Comparison of ENCODE assay signal across 12 cellular contexts in genomic region chr1:175597969-175598765, GRCh38.
DNase-seq lines count a peak whose midpoint lies in the region; ATAC-seq and TF ChIP-seq lines count a peak whose summit lies in the region.
"Had no signal": no experiment of that assay in that cellular context is flagged by ENCODE, and none has a peak within 500 bp of the region (broad histone marks: within the 10 kb centered on the region; RNA-seq: fewer than 3 reads in every experiment).

No MANE protein-coding gene starts in this region.

- DNase-seq in RWPE2 (ENCODE audit: low spot score) (no peak), nephron progenitor cell (no peak), Right ventricle myocardium superior (no peak), NOMO-1 treated with DMSO at 0.1 percent for 48 hours (lab: John Stamatoyannopoulos, UW; ENCODE audit: unreplicated experiment) (no peak), COLO668 (lab: John Stamatoyannopoulos, UW; ENCODE audit: unreplicated experiment) (no peak), ACHN (no peak)
- DNase-seq: DND-41; hippocampal formation; stimulated activated CD8-positive, alpha-beta memory T cell treated with anti-CD3 and anti-CD28 coated beads, Interleukin-4, amount 100 ng/mL, for 48 hours had no signal

- in situ Hi-C loops in ACHN (cut with HindIII; ENCODE audit: low pct_ligation_motif_present, low pct_unique_long_range_greater_than_20kb, low sequenced_read_pairs): no loop called here

- H3K27me3 Mint-ChIP-seq in nephron progenitor cell (ENCODE audit: low read depth, poor library complexity): peaks cover 83% of the 10 kb centered on the region

- H3K27me3 ChIP-seq in RWPE2 (ENCODE audit: insufficient read depth, poor library complexity, severe bottlenecking): peaks cover 4% of the 10 kb centered on the region

- H3K36me3 ChIP-seq in RWPE2 (ENCODE audit: low read depth): no peaks in the 10 kb centered on the region

- intact Hi-C loops in Right ventricle myocardium superior (cut with DNase I): no loop called here

- no peaks in the 10 kb centered on the region for H3K9me3 ChIP-seq in RWPE2 (ENCODE audit: severe bottlenecking)

- no peaks in the 10 kb centered on the region for H3K9me3 Mint-ChIP-seq in nephron progenitor cell

- TF ChIP-seq CTCF in RWPE2 (IDR thresholded peaks at IDR 0.05; ENCODE audit: poor library complexity, severe bottlenecking) (no peak), nephron progenitor cell (IDR thresholded peaks at IDR 0.05) (no peak)

- H3K4me1 Mint-ChIP-seq in nephron progenitor cell: peaks cover 18% of the 10 kb centered on the region

- H3K27ac ChIP-seq in RWPE2 (ENCODE audit: poor library complexity, severe bottlenecking): peak overlapping the region; percentile 27
- H3K27ac ChIP-seq: parathyroid adenoma had no signal

- ATAC-seq in GM18519 (IDR thresholded peaks at IDR 0.05; ENCODE audit: low FRiP score, unreplicated experiment): peak; percentile 35
- peak; percentile 64 for ATAC-seq in HG02642 (IDR thresholded peaks at IDR 0.05; ENCODE audit: poor library complexity, unreplicated experiment)
- peak; percentile 82 for ATAC-seq in RWPE2 (ENCODE audit: low read depth)
- ATAC-seq in Right ventricle myocardium superior (ENCODE audit: poor library complexity): no peak

- H3K4me1 ChIP-seq in RWPE2 (ENCODE audit: insufficient read depth, poor library complexity, severe bottlenecking): no peaks in the 10 kb centered on the region
- H3K4me1 ChIP-seq: parathyroid adenoma had no signal

- no peak overlapping the region for H3K27ac Mint-ChIP-seq in nephron progenitor cell

- no peaks in the 10 kb centered on the region for H3K36me3 Mint-ChIP-seq in nephron progenitor cell (ENCODE audit: low read depth)

- H3K4me3 Mint-ChIP-seq in nephron progenitor cell: peak overlapping the region; percentile 79

- no peak overlapping the region for H3K4me3 ChIP-seq in RWPE2 (ENCODE audit: severe bottlenecking)
